Comparison of ENCODE assay signal across 20 cellular contexts in the genomic region with DNA sequence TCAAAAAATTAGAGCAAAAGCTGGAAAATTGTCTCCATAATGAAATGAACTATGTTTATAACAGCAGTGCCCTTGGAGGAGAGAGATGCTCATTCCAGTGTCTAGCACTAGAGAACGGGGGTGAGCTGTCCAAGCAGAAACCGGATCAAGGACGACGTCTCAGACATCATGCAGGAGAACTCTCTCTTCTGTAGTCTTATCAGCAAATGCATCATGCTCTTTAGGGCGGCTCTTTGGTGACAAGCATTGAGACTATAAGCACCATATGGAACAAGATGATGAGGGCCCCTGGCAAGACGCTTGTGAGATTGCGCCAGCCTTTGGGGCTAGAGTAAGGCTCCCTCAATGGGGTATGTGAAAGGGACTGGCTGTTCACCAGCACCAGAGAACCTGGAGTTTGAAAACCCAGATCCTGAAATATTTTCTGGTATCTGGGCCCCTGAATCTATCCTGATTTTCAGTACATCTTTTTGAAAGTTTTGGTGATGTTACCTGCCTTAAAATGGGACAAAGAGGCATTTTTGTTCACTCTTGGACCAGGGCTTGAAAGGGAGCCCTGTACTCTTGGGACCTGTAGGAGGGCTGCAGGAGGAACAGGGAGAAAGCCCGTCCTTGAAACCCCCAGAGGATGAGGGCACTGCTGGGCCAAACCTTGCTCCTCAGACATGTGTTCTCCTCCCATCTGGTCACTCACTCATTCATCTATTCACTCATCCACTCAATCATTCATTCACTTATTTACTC.
"Had no signal": no experiment of that assay in that cellular context is flagged by ENCODE, and none has a peak within 500 bp of the region (broad histone marks: within the 10 kb centered on the region; RNA-seq: fewer than 3 reads in every experiment).

No MANE protein-coding gene starts in this region.

- ATAC-seq: effector memory CD8-positive, alpha-beta T cell; gastroesophageal sphincter; left lobe of liver; natural killer cell; right cardiac atrium; stimulated activated memory B cell treated with anti-CD40 and anti-IgM and Interleukin-4, amounts not matched to agents 10 μg/mL and 1 μg/mL and 100 μg/mL, for 72 hours had no signal

- H3K36me3 ChIP-seq: esophagus muscularis mucosa, gastroesophageal sphincter, ovary, stomach, thoracic aorta, transverse colon had no signal

- H3K27me3 ChIP-seq: ovary had no signal

- H3K4me1 ChIP-seq: esophagus muscularis mucosa, gastroesophageal sphincter had no signal

- H3K9me3 Mint-ChIP-seq: dendritic cell treated with granulocyte-macrophage colony-stimulating factor and Interleukin-4, amounts not matched to agents 40 ng/mL and 50 ng/mL, for 4 days; effector memory CD8-positive, alpha-beta T cell; natural killer cell; stimulated activated memory B cell treated with anti-CD40 and anti-IgM and Interleukin-4, amounts not matched to agents 10 μg/mL and 1 μg/mL and 100 μg/mL, for 72 hours had no signal

- H3K4me3 ChIP-seq: esophagus muscularis mucosa, gastroesophageal sphincter, ovary, stomach, thoracic aorta, transverse colon had no signal

- H3K4me3 Mint-ChIP-seq: dendritic cell treated with granulocyte-macrophage colony-stimulating factor and Interleukin-4, amounts not matched to agents 40 ng/mL and 50 ng/mL, for 4 days; effector memory CD8-positive, alpha-beta T cell; mesothelial cell of epicardium; natural killer cell; neural crest cell; stimulated activated memory B cell treated with anti-CD40 and anti-IgM and Interleukin-4, amounts not matched to agents 10 μg/mL and 1 μg/mL and 100 μg/mL, for 72 hours had no signal

- H3K27ac Mint-ChIP-seq: dendritic cell treated with granulocyte-macrophage colony-stimulating factor and Interleukin-4, amounts not matched to agents 40 ng/mL and 50 ng/mL, for 4 days; effector memory CD8-positive, alpha-beta T cell; mesothelial cell of epicardium; natural killer cell; stimulated activated memory B cell treated with anti-CD40 and anti-IgM and Interleukin-4, amounts not matched to agents 10 μg/mL and 1 μg/mL and 100 μg/mL, for 72 hours had no signal

- DNase-seq: effector memory CD8-positive, alpha-beta T cell; glutamatergic neuron; islet precursor cell; natural killer cell; ovary; right cardiac atrium; stimulated activated CD4-positive, alpha-beta T cell treated with anti-CD3 and anti-CD28 coated beads, Interleukin-4, amount 100 ng/mL, for 1 hour; stimulated activated CD8-positive, alpha-beta memory T cell treated with anti-CD3 and anti-CD28 coated beads, Interleukin-4, amount 100 ng/mL, for 48 hours; stomach; substantia nigra; transverse colon had no signal

- H3K4me1 Mint-ChIP-seq: mesothelial cell of epicardium; natural killer cell; stimulated activated memory B cell treated with anti-CD40 and anti-IgM and Interleukin-4, amounts not matched to agents 10 μg/mL and 1 μg/mL and 100 μg/mL, for 72 hours had no signal

- H3K27me3 Mint-ChIP-seq: stimulated activated memory B cell treated with anti-CD40 and anti-IgM and Interleukin-4, amounts not matched to agents 10 μg/mL and 1 μg/mL and 100 μg/mL, for 72 hours had no signal

- H3K27ac ChIP-seq: epithelial cell of prostate, esophagus muscularis mucosa, gastroesophageal sphincter, ovary, stomach, thoracic aorta, transverse colon had no signal

- H3K9me3 ChIP-seq: esophagus muscularis mucosa, gastroesophageal sphincter, ovary, stomach, thoracic aorta, transverse colon had no signal
